17 cellular contexts compared by ENCODE assay signal in genomic region chr15:39741258-39741657, GRCh38. TPM values are rescaled to one million over a fixed set of nuclear protein-coding genes. Genes with fewer than 3 reads are reported as not detected.
A peak's percentile ranks its signal among the peaks of the same experiment; 100 is the strongest.
DNase-seq lines count a peak whose midpoint lies in the region; ATAC-seq, FAIRE-seq and TF ChIP-seq lines count a peak whose summit lies in the region.
"Had no signal": no experiment of that assay in that cellular context is flagged by ENCODE, and none has a peak within 500 bp of the region (broad histone marks: within the 10 kb centered on the region; RNA-seq: fewer than 3 reads in every experiment).

No MANE protein-coding gene starts in this region.

- H3K9me2 ChIP-seq in GM23248 (ENCODE audit: insufficient read depth), result no peaks in the 10 kb centered on the region

- H3K79me2 ChIP-seq in GM23248 (ENCODE audit: insufficient read depth) (no peaks in the 10 kb centered on the region), K562 (ENCODE audit: control insufficient read depth, insufficient read depth, low read length) (no peaks in the 10 kb centered on the region)

- H3K4me2 ChIP-seq in GM23248 (ENCODE audit: unreplicated experiment), result no peak overlapping the region
- no peak overlapping the region for H3K4me2 ChIP-seq in K562 (ENCODE audit: insufficient read depth, low read length)

- TF ChIP-seq EP300 in K562 (IDR thresholded peaks at IDR 0.05; ENCODE audit: low read length) (no peak), esophagus muscularis mucosa (IDR thresholded peaks at IDR 0.05) (no peak)

- POLR2A ChIA-PET in K562 (lab: Yijun Ruan, JAX), result interaction anchor here (0.7 kb wide), 1 partner anchor 34 kb away, joined by 3 read pairs; no protein-coding TSS in a partner anchor

- H3K36me3 ChIP-seq in GM23248 (ENCODE audit: low read depth), result no peaks in the 10 kb centered on the region
- no peaks in the 10 kb centered on the region for H3K36me3 ChIP-seq in K562 (ENCODE audit: control insufficient read depth, insufficient read depth, low read length)
- no peaks in the 10 kb centered on the region for H3K36me3 ChIP-seq in esophagus muscularis mucosa

- TF ChIP-seq CTCF in K562 (IDR thresholded peaks at IDR 0.05 in 2 of 3, conservative IDR thresholded peaks at IDR 0.05 in 1 of 3; ENCODE audit: insufficient read depth in 2 of 3, low read depth in 1 of 3, low read length in 3 of 3), result no peak
- no peak for TF ChIP-seq CTCF in fibroblast of the aortic adventitia (IDR thresholded peaks at IDR 0.05; ENCODE audit: insufficient read depth, low read length)
- no peak for TF ChIP-seq CTCF in esophagus muscularis mucosa (IDR thresholded peaks at IDR 0.05)

- TF ChIP-seq RAD21 in K562 (CRISPR knock-in tag; conservative IDR thresholded peaks at IDR 0.05 in 1 of 2, IDR thresholded peaks at IDR 0.05 in 1 of 2), result no peak

- no TSS peak for BruUV-seq in K562 (replicated peaks; lab: Mats Ljungman, UMichigan)

- H3K4me3 ChIP-seq in GM23248, result no peak overlapping the region
- no peak overlapping the region for H3K4me3 ChIP-seq in K562
- no peak overlapping the region for H3K4me3 ChIP-seq in fibroblast of the aortic adventitia (ENCODE audit: low read depth, low read length)
- no peak overlapping the region for H3K4me3 ChIP-seq in skeletal muscle cell (ENCODE audit: low read depth, low read length)
- no peak overlapping the region for H3K4me3 ChIP-seq in esophagus muscularis mucosa

- no peaks in the 10 kb centered on the region for H3K9me1 ChIP-seq in K562 (ENCODE audit: control insufficient read depth, insufficient read depth, low read length)

- H3F3A ChIP-seq in GM23248 (ENCODE audit: insufficient read depth), result no peaks in the 10 kb centered on the region

- H3K4me1 ChIP-seq in GM23248 (ENCODE audit: insufficient read depth) (peaks cover 2% of the 10 kb centered on the region), K562 (replicated peaks in 1 of 2; ENCODE audit: control insufficient read depth in 2 of 2, insufficient read depth in 2 of 2, low read length in 2 of 2) (no peaks in the 10 kb centered on the region; a peak in 2 of 5 replicates), esophagus muscularis mucosa (peaks cover 0 to 22% (median 16%) of the 10 kb centered on the region in 4 donors)

- H3K27ac ChIP-seq in GM23248 (no peak overlapping the region), K562 (ENCODE audit: extremely low read depth, low read depth, low read length) (no peak overlapping the region), esophagus muscularis mucosa (replicated peaks in 1 of 4) (no peak overlapping the region)

- H4K20me1 ChIP-seq in GM23248 (ENCODE audit: insufficient read depth) (no peaks in the 10 kb centered on the region), K562 (replicated peaks; ENCODE audit: control insufficient read depth, insufficient read depth, low read length) (no peaks in the 10 kb centered on the region)

- peak; percentile 23 for FAIRE-seq in K562 (lab: Jason Lieb, UNC)

- ATAC-seq in K562, result no peak
- ATAC-seq: CD8-positive, alpha-beta T cell; PC-3 had no signal

- no peak overlapping the region for H2AFZ ChIP-seq in GM23248
- H2AFZ ChIP-seq in K562 (ENCODE audit: low read depth, low read length), result no peak overlapping the region

- H3K9ac ChIP-seq in GM23248 (no peak overlapping the region), K562 (ENCODE audit: insufficient read depth in 1 of 2, low read depth in 2 of 2, low read length in 2 of 2) (no peak overlapping the region)

- DNase-seq in GM23248 (peak; percentile 53), K562 (ENCODE audit: extremely low read depth in 1 of 4, low spot score in 3 of 4) (no peak), fibroblast of the aortic adventitia (ENCODE audit: low read depth) (peak; percentile 59), skeletal muscle cell (ENCODE audit: low read depth) (peak; percentile 51), NOMO-1 treated with DMSO at 0.1 percent for 48 hours (lab: John Stamatoyannopoulos, UW; ENCODE audit: unreplicated experiment) (no peak), esophagus muscularis mucosa (ENCODE audit: extremely low spot score) (no peak), amniotic stem cell (lab: John Stamatoyannopoulos, UW) (no peak)
- DNase-seq: ACHN; CD8-positive, alpha-beta T cell; DND-41; GDM1; HCEC 1CT; NCI-H1048; NCI-H2227 treated with DMSO at 0.1 percent for 48 hours; NCI-H526; NK-92 treated with Interleukin-12 subunit alpha and Interleukin-12 subunit beta, amount 100 ng/mL, for 24 hours; PC-3 had no signal

- TF ChIP-seq POLR2A in K562 (conservative IDR thresholded peaks at IDR 0.05) (no peak), esophagus muscularis mucosa (IDR thresholded peaks at IDR 0.05; ENCODE audit: low read depth) (no peak)

- intact Hi-C loops in K562 (cut with micrococcal nuclease) (no loop called here), esophagus muscularis mucosa (cut with DNase I) (no loop called here)

- CTCF ChIA-PET in K562 (lab: Yijun Ruan, JAX; ENCODE audit: low intra/inter-chr PET ratio), result no interaction called here

- in situ Hi-C loops in GM23248 (cut with MboI) (no loop called here), K562 (cut with MboI) (no loop called here)

- H3K9me3 ChIP-seq in GM23248 (ENCODE audit: low read depth) (no peaks in the 10 kb centered on the region), K562 (replicated peaks; ENCODE audit: control insufficient read depth, insufficient read depth, low read depth, low read length) (no peaks in the 10 kb centered on the region), esophagus muscularis mucosa (no peaks in the 10 kb centered on the region)

- H3K27me3 ChIP-seq in GM23248 (replicated peaks; ENCODE audit: insufficient read depth), result no peaks in the 10 kb centered on the region
- peaks cover 0 to 4% of the 10 kb centered on the region in 2 experiments; a peak in 1 of 5 replicates for H3K27me3 ChIP-seq in K562 (ENCODE audit: control insufficient read depth in 2 of 2, insufficient read depth in 2 of 2, low read length in 2 of 2)
- H3K27me3 ChIP-seq in esophagus muscularis mucosa, result no peaks in the 10 kb centered on the region

TF ChIP-seq in K562, 482 proteins besides CTCF, POLR2A, EP300 and RAD21 (continues in another document):
- TF ChIP-seq, protein P1, sequence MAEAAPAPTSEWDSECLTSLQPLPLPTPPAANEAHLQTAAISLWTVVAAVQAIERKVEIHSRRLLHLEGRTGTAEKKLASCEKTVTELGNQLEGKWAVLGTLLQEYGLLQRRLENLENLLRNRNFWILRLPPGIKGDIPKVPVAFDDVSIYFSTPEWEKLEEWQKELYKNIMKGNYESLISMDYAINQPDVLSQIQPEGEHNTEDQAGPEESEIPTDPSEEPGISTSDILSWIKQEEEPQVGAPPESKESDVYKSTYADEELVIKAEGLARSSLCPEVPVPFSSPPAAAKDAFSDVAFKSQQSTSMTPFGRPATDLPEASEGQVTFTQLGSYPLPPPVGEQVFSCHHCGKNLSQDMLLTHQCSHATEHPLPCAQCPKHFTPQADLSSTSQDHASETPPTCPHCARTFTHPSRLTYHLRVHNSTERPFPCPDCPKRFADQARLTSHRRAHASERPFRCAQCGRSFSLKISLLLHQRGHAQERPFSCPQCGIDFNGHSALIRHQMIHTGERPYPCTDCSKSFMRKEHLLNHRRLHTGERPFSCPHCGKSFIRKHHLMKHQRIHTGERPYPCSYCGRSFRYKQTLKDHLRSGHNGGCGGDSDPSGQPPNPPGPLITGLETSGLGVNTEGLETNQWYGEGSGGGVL (CRISPR knock-in tag; IDR thresholded peaks at IDR 0.05), result no peak
- TF ChIP-seq CBX1 (IDR thresholded peaks at IDR 0.05; ENCODE audit: low read depth) (no peak), ZNF511 (CRISPR knock-in tag; IDR thresholded peaks at IDR 0.05) (no peak), YBX1 (IDR thresholded peaks at IDR 0.05) (no peak), ZNF764 (CRISPR knock-in tag; IDR thresholded peaks at IDR 0.05; ENCODE audit: low read depth) (no peak), ZSCAN32 (CRISPR knock-in tag; IDR thresholded peaks at IDR 0.05) (no peak), EGR1 (conservative IDR thresholded peaks at IDR 0.05) (no peak), MTA1 (IDR thresholded peaks at IDR 0.05; ENCODE audit: borderline replicate concordance) (no peak), NFYB (IDR thresholded peaks at IDR 0.05; ENCODE audit: extremely low read depth, insufficient read length) (no peak)
- TF ChIP-seq, protein P2, sequence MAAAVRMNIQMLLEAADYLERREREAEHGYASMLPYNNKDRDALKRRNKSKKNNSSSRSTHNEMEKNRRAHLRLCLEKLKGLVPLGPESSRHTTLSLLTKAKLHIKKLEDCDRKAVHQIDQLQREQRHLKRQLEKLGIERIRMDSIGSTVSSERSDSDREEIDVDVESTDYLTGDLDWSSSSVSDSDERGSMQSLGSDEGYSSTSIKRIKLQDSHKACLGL (CRISPR knock-in tag; IDR thresholded peaks at IDR 0.05; ENCODE audit: borderline replicate concordance, poor library complexity, severe bottlenecking), result no peak

RNA-seq across cellular contexts. Expression of gene FSIP1, which starts 41.4 kb away (rescaled TPM):
- 1.6 and 2.4 TPM in 2 replicates for total RNA-seq in GM23248 (2014; rRNA removed; shearing (Covaris generic))
- polyA plus RNA-seq in GM23248 (2016; fragmentation: Nextera tagmentation; extraction: Ambion mirVana) (2.4 and 2.8 TPM in 2 replicates), K562 (2011; rRNA removed) (0.05 and 0.10 TPM in 2 replicates), K562 (2014; fragmentation: Illumina TruSeq; extraction: Trizol) (0.21 and 0.42 TPM in 2 replicates), K562 (2014; fragmentation: Nextera tagmentation; extraction: Ambion mirVana) (under 1 TPM; 0.07 to 0.20 TPM), K562 (2014; rRNA removed) (0.30 and 0.36 TPM in 2 replicates)
- total RNA-seq in K562 (2011; cell fraction: chromatin; rRNA removed; ENCODE audit: low replicate concordance), result 0.37 TPM in 1 of 2 replicates, not detected in the other
- total RNA-seq in K562 (2011; cell fraction: nucleolus; rRNA removed), result not detected in 2 replicates
- total RNA-seq in K562 (2011; cell fraction: nucleoplasm; rRNA removed), result 0.29 TPM in 1 of 2 replicates, not detected in the other
- total RNA-seq in K562 (2014; rRNA removed) (0.08 and 0.23 TPM in 2 replicates), K562 (2014; rRNA removed; fragmentation: Illumina TruSeq; extraction: Trizol) (0.51 and 0.54 TPM in 2 replicates), K562 (2015; rRNA removed; fragmentation: Illumina TruSeq; extraction: Trizol) (0.34 and 0.43 TPM in 2 replicates), K562 (2021) (0.13 and 0.29 TPM in 2 replicates), fibroblast of the aortic adventitia (ENCODE audit: low replicate concordance) (1.4 and 4.2 TPM in 2 replicates), esophagus muscularis mucosa (1 to 10 TPM in 3 of 4 donors, under 1 TPM in 1; 0.83 to 4.6 (median 1.4) TPM)
- 0.01 and 0.03 TPM in 2 replicates for polyA plus RNA-seq in K562 (2011; cell fraction: cytosol; rRNA removed)
- polyA plus RNA-seq in K562 (2011; cell fraction: nucleus; rRNA removed), result 0.22 TPM in 1 of 2 replicates, not detected in the other
- polyA plus RNA-seq in K562 (2012), result 0.19 and 0.22 TPM in 2 replicates
- not detected in 2 replicates for polyA minus RNA-seq in K562 (2011; rRNA and poly(A)+ RNA removed)
- not detected in 2 replicates for polyA minus RNA-seq in K562 (2011; cell fraction: cytosol; rRNA and poly(A)+ RNA removed)
- polyA minus RNA-seq in K562 (2011; cell fraction: nucleus; rRNA and poly(A)+ RNA removed), result 0.13 TPM in 1 of 2 replicates, not detected in the other

Comparison
In these comparisons a context has a peak if more than half of its experiments do, and no peak if none do; other contexts are left out.
1. DNase-seq: peak in GM23248 (single experiment), fibroblast of the aortic adventitia (single experiment) and skeletal muscle cell (single experiment); none in K562 (0 of 4), NOMO-1 treated with DMSO at 0.1 percent for 48 hours (single experiment), esophagus muscularis mucosa (single experiment) and amniotic stem cell (single experiment).